In genomic region chr17:42378597-42379594, GRCh38 we compare ENCODE assay signal across 1 cellular context.
TF ChIP-seq lines count a peak whose summit lies in the region.

No MANE protein-coding gene starts in this region.

TF ChIP-seq in GM12878, 131 proteins besides CTCF, POLR2A, EP300 and RAD21 (continued from another document and continues in another):
- TF ChIP-seq ZNF384 (IDR thresholded peaks at IDR 0.05; ENCODE audit: borderline replicate concordance, low read depth, low read length) (no peak), SPI1 (IDR thresholded peaks at IDR 0.05; ENCODE audit: borderline replicate concordance, insufficient read depth, low read depth, low read length) (peak; percentile 22; the same call in 1 of the 2 replicates), PKNOX1 (IDR thresholded peaks at IDR 0.05) (peak; percentile 55), IKZF2 (IDR thresholded peaks at IDR 0.05) (peak; percentile 72 to 76), CBX3 (IDR thresholded peaks at IDR 0.05; ENCODE audit: borderline replicate concordance, low read depth) (no peak), CUX1 (IDR thresholded peaks at IDR 0.05; ENCODE audit: insufficient replicate concordance, low read depth, low read length) (no peak), ESRRA (IDR thresholded peaks at IDR 0.05; ENCODE audit: low read length) (no peak), MXI1 (IDR thresholded peaks at IDR 0.05; ENCODE audit: low read depth, low read length) (0 out of 2 replicates have a peak, but pooled peaks have one; percentile 38), ZNF217 (IDR thresholded peaks at IDR 0.05) (no peak), MTA3 (IDR thresholded peaks at IDR 0.05; ENCODE audit: borderline replicate concordance, low read length) (0 out of 2 replicates have a peak, but pooled peaks have one; percentile 31), ZNF24 (IDR thresholded peaks at IDR 0.05) (no peak), ETV6 (conservative IDR thresholded peaks at IDR 0.05 in 1 of 2, IDR thresholded peaks at IDR 0.05 in 1 of 2; ENCODE audit: borderline replicate concordance in 1 of 2, low read depth in 1 of 2) (no peak; a peak in 1 of 4 replicates), ZBED1 (IDR thresholded peaks at IDR 0.05; ENCODE audit: borderline replicate concordance) (0 out of 2 replicates have a peak, but pooled peaks have one; percentile 62), YY1 (IDR thresholded peaks at IDR 0.05; ENCODE audit: low read depth, low read length) (no peak), HSF1 (IDR thresholded peaks at IDR 0.05; ENCODE audit: low read depth, low read length) (no peak), ELK1 (IDR thresholded peaks at IDR 0.05; ENCODE audit: low read depth, low read length) (no peak), NRF1 (conservative IDR thresholded peaks at IDR 0.05; ENCODE audit: low read depth, low read length) (no peak), ZSCAN29 (IDR thresholded peaks at IDR 0.05) (no peak), CHD4 (IDR thresholded peaks at IDR 0.05) (no peak), POLR2AphosphoS5 (IDR thresholded peaks at IDR 0.05; ENCODE audit: low read length) (0 out of 2 replicates have a peak, but pooled peaks have one; percentile 38), SMAD5 (IDR thresholded peaks at IDR 0.05; ENCODE audit: low read depth) (no peak), CREB1 (IDR thresholded peaks at IDR 0.05; ENCODE audit: low read depth) (peak; percentile 7; the same call in 1 of the 2 replicates), MLLT1 (IDR thresholded peaks at IDR 0.05) (no peak), USF1 (IDR thresholded peaks at IDR 0.05; ENCODE audit: borderline replicate concordance, extremely low read length, insufficient read depth, low read depth, low read length) (no peak), ZBTB40 (IDR thresholded peaks at IDR 0.05; ENCODE audit: borderline replicate concordance) (no peak), PBX3 (IDR thresholded peaks at IDR 0.05; ENCODE audit: insufficient replicate concordance, low read depth, low read length) (no peak), SKIL (IDR thresholded peaks at IDR 0.05; ENCODE audit: low read depth, poor library complexity, severe bottlenecking) (peak; percentile 82), BMI1 (IDR thresholded peaks at IDR 0.05; ENCODE audit: borderline replicate concordance) (peak; percentile 28; the same call in 1 of the 2 replicates), MTA2 (IDR thresholded peaks at IDR 0.05; ENCODE audit: low read depth) (peak; percentile 50; the same call in 1 of the 2 replicates), CEBPZ (IDR thresholded peaks at IDR 0.05; ENCODE audit: low read depth, low read length) (no peak), ASH2L (IDR thresholded peaks at IDR 0.05; ENCODE audit: borderline replicate concordance, low read depth) (peak; percentile 59; the same call in 1 of the 2 replicates), NBN (IDR thresholded peaks at IDR 0.05) (no peak)
